ENCODE assay signal across 8 cellular contexts in genomic region chr11:121590772-121591404, GRCh38.
DNase-seq lines count a peak whose midpoint lies in the region; ATAC-seq and TF ChIP-seq lines count a peak whose summit lies in the region.

No MANE protein-coding gene starts in this region.

- no peak overlapping the region for H3K56ac ChIP-seq in H9 (ENCODE audit: insufficient read length, low read depth, low read length)

- H3K9me3 Mint-ChIP-seq in H9, result no peaks in the 10 kb centered on the region
- no peaks in the 10 kb centered on the region for H3K9me3 Mint-ChIP-seq in activated CD8-positive, alpha-beta T cell treated with anti-CD3 and anti-CD28 coated beads for 36 hours
- no peaks in the 10 kb centered on the region for H3K9me3 Mint-ChIP-seq in natural killer cell

- H3K4me3 ChIP-seq in WERI-Rb-1 (ENCODE audit: low read depth, low read length), result no peak overlapping the region

- H3K4me1 ChIP-seq in H9 (ENCODE audit: insufficient read depth, low read length), result no peaks in the 10 kb centered on the region

- CTCF ChIA-PET in activated CD8-positive, alpha-beta T cell treated with anti-CD3 and anti-CD28 coated beads for 36 hours (lab: Charles Lee), result interaction anchor here (0.7 to 4.5 kb wide), 33 partner anchors 9 to 913 kb away, joined by 3 to 24 read pairs (median 4); partner anchors contain the start of genes SC5D, SORL1 and SORL1-AS1

- H2AFZ ChIP-seq in H9 (ENCODE audit: low read length), result no peak overlapping the region

- H2BK20ac ChIP-seq in H9 (ENCODE audit: low read depth, low read length, poor library complexity, severe bottlenecking), result no peak overlapping the region

- TF ChIP-seq CTCF in H9 (conservative IDR thresholded peaks at IDR 0.05), result no peak
- no peak for TF ChIP-seq CTCF in activated CD8-positive, alpha-beta T cell treated with anti-CD3 and anti-CD28 coated beads for 36 hours (IDR thresholded peaks at IDR 0.05)
- no peak for TF ChIP-seq CTCF in natural killer cell (IDR thresholded peaks at IDR 0.05)
- TF ChIP-seq CTCF in WERI-Rb-1 (IDR thresholded peaks at IDR 0.05; ENCODE audit: low read depth, low read length), result no peak

- H2BK12ac ChIP-seq in H9 (ENCODE audit: insufficient read length, low read depth, low read length), result no peak overlapping the region

- no peak overlapping the region for H4K8ac ChIP-seq in H9 (replicated peaks; ENCODE audit: insufficient read length, low read depth, low read length)

- no peak overlapping the region for H2BK120ac ChIP-seq in H9 (ENCODE audit: low read depth, low read length, poor library complexity, severe bottlenecking)

- peak; percentile 2 for ATAC-seq in GM18499 (IDR thresholded peaks at IDR 0.05; ENCODE audit: insufficient read depth, unreplicated experiment)
- ATAC-seq in activated CD8-positive, alpha-beta T cell treated with anti-CD3 and anti-CD28 coated beads for 36 hours, result peak; percentile 37
- ATAC-seq in natural killer cell, result peak in 1 of 3 donors; percentile 15
- no peak for ATAC-seq in GM18511 (IDR thresholded peaks at IDR 0.05; ENCODE audit: unreplicated experiment)
- no peak for ATAC-seq in GM21423 (IDR thresholded peaks at IDR 0.05; ENCODE audit: unreplicated experiment)

- H3K4me3 Mint-ChIP-seq in H9 (no peak overlapping the region), natural killer cell (no peak overlapping the region)
- no peak overlapping the region for H3K4me3 Mint-ChIP-seq in activated CD8-positive, alpha-beta T cell treated with anti-CD3 and anti-CD28 coated beads for 36 hours

- intact Hi-C loops in activated CD8-positive, alpha-beta T cell treated with anti-CD3 and anti-CD28 coated beads for 36 hours (cut with micrococcal nuclease), result loop anchor here (1.0 to 5.0 kb wide), 4 partner anchors 123 to 342 kb away; partner anchors contain the start of genes SORL1 and SORL1-AS1
- intact Hi-C loops in natural killer cell (cut with micrococcal nuclease), result loop anchor here (1.0 to 2.0 kb wide), 3 partner anchors 138 to 342 kb away; partner anchors contain the start of genes SORL1 and SORL1-AS1

- no peak overlapping the region for H3K18ac ChIP-seq in H9 (ENCODE audit: insufficient read length, low read depth, low read length)

- peak overlapping the region; percentile 36 to 89 (median 74); a peak in 4 of 7 replicates for H3K27ac Mint-ChIP-seq in H9
- peak overlapping the region; percentile 82 for H3K27ac Mint-ChIP-seq in activated CD8-positive, alpha-beta T cell treated with anti-CD3 and anti-CD28 coated beads for 36 hours
- peak overlapping the region; percentile 52 to 75 for H3K27ac Mint-ChIP-seq in natural killer cell

- POLR2A ChIA-PET in activated CD8-positive, alpha-beta T cell treated with anti-CD3 and anti-CD28 coated beads for 36 hours (lab: Charles Lee), result interaction anchor here (0.9 kb wide), 1 partner anchor 189 kb away, joined by 3 read pairs; no protein-coding TSS in a partner anchor

- H2BK15ac ChIP-seq in H9 (ENCODE audit: low read depth, low read length), result no peak overlapping the region

- H3K14ac ChIP-seq in H9 (ENCODE audit: insufficient read depth, low read length), result no peak overlapping the region

- H3K9ac ChIP-seq in H9 (ENCODE audit: extremely low read depth, insufficient read length, low read length), result no peak overlapping the region

- H2AK5ac ChIP-seq in H9 (ENCODE audit: insufficient read length, low read length), result no peak overlapping the region

- no peaks in the 10 kb centered on the region for H3K9me3 ChIP-seq in H9 (ENCODE audit: control insufficient read depth, low read depth, low read length)
- no peaks in the 10 kb centered on the region for H3K9me3 ChIP-seq in WERI-Rb-1 (ENCODE audit: severe bottlenecking)

- H3K4ac ChIP-seq in H9 (ENCODE audit: low read depth, low read length), result no peak overlapping the region

- H3T11ph ChIP-seq in H9 (ENCODE audit: low read length), result no peak overlapping the region

- no CpG with 5 or more reads among the region's 12 CpGs for WGBS in H9 (ENCODE audit: extremely low coverage, insufficient read length, low lambda C conversion rate)

- no peak overlapping the region for H3K23ac ChIP-seq in H9 (ENCODE audit: insufficient read length, low read depth, low read length)

- H4K91ac ChIP-seq in H9 (ENCODE audit: insufficient read length, low read depth, low read length), result no peak overlapping the region

- H3K23me2 ChIP-seq in H9 (ENCODE audit: insufficient read length, low read depth, low read length, poor library complexity, severe bottlenecking), result no peaks in the 10 kb centered on the region

- H4K20me1 ChIP-seq in H9 (ENCODE audit: control insufficient read depth, insufficient read depth, insufficient read length), result no peaks in the 10 kb centered on the region

- H3K4me1 Mint-ChIP-seq in H9, result peaks cover 7 to 10% of the 10 kb centered on the region in 2 experiments
- peaks cover 25% of the 10 kb centered on the region for H3K4me1 Mint-ChIP-seq in activated CD8-positive, alpha-beta T cell treated with anti-CD3 and anti-CD28 coated beads for 36 hours (ENCODE audit: low read depth)
- H3K4me1 Mint-ChIP-seq in natural killer cell, result peaks cover 16 to 34% of the 10 kb centered on the region in 2 donors

- H3K36me3 ChIP-seq in WERI-Rb-1, result no peaks in the 10 kb centered on the region

- H4K5ac ChIP-seq in H9 (ENCODE audit: insufficient read length, low read depth, low read length), result no peak overlapping the region

- H3K27me3 ChIP-seq in H9 (ENCODE audit: insufficient read depth, low read length), result no peaks in the 10 kb centered on the region
- no peaks in the 10 kb centered on the region for H3K27me3 ChIP-seq in WERI-Rb-1 (ENCODE audit: insufficient read depth, low read depth, severe bottlenecking)

- H3K27ac ChIP-seq in H9 (ENCODE audit: insufficient read length, low read depth, low read length), result no peak overlapping the region
- no peak overlapping the region for H3K27ac ChIP-seq in WERI-Rb-1

- H3K36me3 Mint-ChIP-seq in H9 (ENCODE audit: insufficient read depth in 1 of 3, low read depth in 3 of 3) (peaks cover 39 to 88% (median 88%) of the 10 kb centered on the region in 3 experiments; a peak in 6 of 7 replicates), natural killer cell (peaks cover 62% of the 10 kb centered on the region)
- peaks cover 51% of the 10 kb centered on the region for H3K36me3 Mint-ChIP-seq in activated CD8-positive, alpha-beta T cell treated with anti-CD3 and anti-CD28 coated beads for 36 hours (ENCODE audit: low read depth)

- no peak overlapping the region for H2BK5ac ChIP-seq in H9 (ENCODE audit: insufficient read length, low read length)

- no peaks in the 10 kb centered on the region for H3K27me3 Mint-ChIP-seq in H9 (ENCODE audit: low read depth)
- no peaks in the 10 kb centered on the region for H3K27me3 Mint-ChIP-seq in activated CD8-positive, alpha-beta T cell treated with anti-CD3 and anti-CD28 coated beads for 36 hours
- no peaks in the 10 kb centered on the region for H3K27me3 Mint-ChIP-seq in natural killer cell (ENCODE audit: low read depth in 2 of 2)

- no peaks in the 10 kb centered on the region for H3K79me2 ChIP-seq in H9 (ENCODE audit: insufficient read depth, low read length)

- H3K4me2 ChIP-seq in H9 (ENCODE audit: insufficient read depth, insufficient read length, low read length), result no peak overlapping the region

- H3K79me1 ChIP-seq in H9 (ENCODE audit: insufficient read depth, low read depth, low read length, poor library complexity, severe bottlenecking), result no peaks in the 10 kb centered on the region

- DNase-seq in H9 (no peak), natural killer cell (no peak), NCI-H345 treated with DMSO at 0.1 percent for 48 hours (lab: John Stamatoyannopoulos, UW; ENCODE audit: unreplicated experiment) (no peak), WERI-Rb-1 (no peak)
- no peak for DNase-seq in activated CD8-positive, alpha-beta T cell treated with anti-CD3 and anti-CD28 coated beads for 36 hours

Comparison
In these comparisons a context has a peak if more than half of its experiments do, and no peak if none do; other contexts are left out.
1. ATAC-seq: peak in GM18499 (single experiment) and activated CD8-positive, alpha-beta T cell treated with anti-CD3 and anti-CD28 coated beads for 36 hours (single experiment); none in GM18511 (single experiment) and GM21423 (single experiment).
2. Peak in every context shown above with its lines, with median percentiles within 50 percentile points of each other: H3K27ac Mint-ChIP-seq.